Comparison of ENCODE assay signal across 21 cellular contexts in the genomic region with DNA sequence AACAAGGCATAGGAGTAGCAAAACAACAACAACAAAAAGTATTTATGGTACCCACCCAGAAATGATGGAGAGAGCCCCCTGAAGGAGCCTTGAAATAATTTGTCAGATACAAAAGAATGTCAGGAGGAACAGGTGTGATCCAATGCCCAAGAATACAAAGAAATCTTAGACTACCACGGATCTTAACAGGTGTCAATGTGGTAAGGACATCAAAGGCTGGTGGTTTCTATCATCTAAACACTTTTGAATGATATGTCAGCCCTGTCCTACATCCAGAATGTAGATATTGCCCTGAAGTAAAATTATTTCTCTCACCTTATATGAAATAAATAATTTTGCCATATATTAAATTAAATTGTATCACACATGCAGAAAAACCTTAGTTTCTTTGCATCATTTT.
DNase-seq lines count a peak whose midpoint lies in the region; ATAC-seq and TF ChIP-seq lines count a peak whose summit lies in the region.
"Had no signal": no experiment of that assay in that cellular context is flagged by ENCODE, and none has a peak within 500 bp of the region (broad histone marks: within the 10 kb centered on the region; RNA-seq: fewer than 3 reads in every experiment).

No MANE protein-coding gene starts in this region.

- no peak overlapping the region for H3K27ac ChIP-seq in DND-41 (ENCODE audit: low read length)
- H3K27ac ChIP-seq in MM.1S (ENCODE audit: low read length), result no peak overlapping the region
- H3K27ac ChIP-seq: BLaER1 had no signal

- H3K9ac ChIP-seq in DND-41 (ENCODE audit: low read depth, low read length) (no peak overlapping the region), MM.1S (ENCODE audit: low read length) (no peak overlapping the region)
- H3K9ac ChIP-seq: BLaER1 had no signal

- no peak for TF ChIP-seq CTCF in DND-41 (IDR thresholded peaks at IDR 0.05; ENCODE audit: borderline replicate concordance, extremely low read depth, low read length, poor library complexity, severe bottlenecking)
- TF ChIP-seq CTCF in MM.1S (IDR thresholded peaks at IDR 0.05; ENCODE audit: low read length), result no peak

- ATAC-seq in DND-41 (ENCODE audit: insufficient read depth, low read depth), result peak; percentile 91

- H4K20me1 ChIP-seq in DND-41 (ENCODE audit: insufficient read depth, low read length), result no peaks in the 10 kb centered on the region
- no peaks in the 10 kb centered on the region for H4K20me1 ChIP-seq in MM.1S (ENCODE audit: insufficient read depth, low read length)
- H4K20me1 ChIP-seq: BLaER1 had no signal

- H3K79me2 ChIP-seq in DND-41 (ENCODE audit: insufficient read depth, low read length), result no peaks in the 10 kb centered on the region
- H3K79me2 ChIP-seq in MM.1S (ENCODE audit: low read length), result no peaks in the 10 kb centered on the region

- H3K4me1 ChIP-seq in DND-41 (ENCODE audit: insufficient read depth, low read length) (peaks cover 16% of the 10 kb centered on the region), MM.1S (ENCODE audit: low read length) (no peaks in the 10 kb centered on the region)
- H3K4me1 ChIP-seq: BE2C, BLaER1 had no signal

- H3K9me2 ChIP-seq in MM.1S (replicated peaks; ENCODE audit: insufficient read depth, low read length), result no peaks in the 10 kb centered on the region

- DNase-seq in DND-41, result peak; percentile 24
- peak; percentile 73 for DNase-seq in Jurkat, Clone E6-1 (ENCODE audit: low read depth, low spot score)
- peak; percentile 68 for DNase-seq in MM.1S
- DNase-seq in SW480 (ENCODE audit: low spot score), result peak; percentile 4
- DNase-seq in NCI-H510A treated with DMSO at 0.1 percent for 48 hours (lab: John Stamatoyannopoulos, UW), result no peak
- no peak for DNase-seq in NCI-H2196 (lab: John Stamatoyannopoulos, UW; ENCODE audit: unreplicated experiment)
- DNase-seq in RPMI8226, result no peak
- no peak for DNase-seq in posterior cingulate gyrus
- DNase-seq: 8988T; ACHN; BE2C; C1 segment of cervical spinal cord; CD4-positive, alpha-beta memory T cell; CD4-positive, CD25-positive, alpha-beta regulatory T cell; CD8-positive, alpha-beta memory T cell; COR-L47; DMS 273 treated with DMSO at 0.1 percent for 48 hours; DMS153; DMS53; DMS79 had no signal

- H3K4me2 ChIP-seq in DND-41 (ENCODE audit: insufficient read depth, low read length) (no peak overlapping the region), MM.1S (ENCODE audit: low read depth, low read length) (no peak overlapping the region)
- H3K4me2 ChIP-seq: BLaER1 had no signal

- no peaks in the 10 kb centered on the region for H3F3A ChIP-seq in MM.1S (ENCODE audit: insufficient read depth, low read length)

- H3K36me3 ChIP-seq in DND-41 (ENCODE audit: insufficient read depth, low read length) (no peaks in the 10 kb centered on the region), MM.1S (replicated peaks; ENCODE audit: insufficient read depth, low read length) (no peaks in the 10 kb centered on the region)
- H3K36me3 ChIP-seq: BE2C, BLaER1 had no signal

- intact Hi-C loops in posterior cingulate gyrus (cut with DNase I), result no loop called here

- H2AFZ ChIP-seq in DND-41 (ENCODE audit: low read depth, low read length) (no peak overlapping the region), MM.1S (ENCODE audit: low read length) (no peak overlapping the region)

- H3K4me3 ChIP-seq in DND-41 (ENCODE audit: low read depth in 1 of 2, low read length in 2 of 2) (no peak overlapping the region), MM.1S (ENCODE audit: low read length) (no peak overlapping the region)
- H3K4me3 ChIP-seq in Jurkat, Clone E6-1 (ENCODE audit: low read length), result no peak overlapping the region
- H3K4me3 ChIP-seq: BLaER1 had no signal

- H3K9me3 ChIP-seq in DND-41 (ENCODE audit: insufficient read depth, low read length, severe bottlenecking) (peaks cover 10% of the 10 kb centered on the region), MM.1S (replicated peaks; ENCODE audit: insufficient read depth, low read length) (no peaks in the 10 kb centered on the region)
- H3K9me3 ChIP-seq: BE2C had no signal

- H3K27me3 ChIP-seq in DND-41 (ENCODE audit: insufficient read depth, low read length, poor library complexity), result no peaks in the 10 kb centered on the region
- H3K27me3 ChIP-seq in MM.1S (replicated peaks; ENCODE audit: insufficient read depth, low read length), result no peaks in the 10 kb centered on the region
- H3K27me3 ChIP-seq: BE2C, BLaER1 had no signal

Comparison
In these comparisons a context has a peak if more than half of its experiments do, and no peak if none do; other contexts are left out.
1. DNase-seq: peak in DND-41 (single experiment), Jurkat, Clone E6-1 (single experiment), MM.1S (single experiment) and SW480 (single experiment); none in NCI-H510A treated with DMSO at 0.1 percent for 48 hours (single experiment), NCI-H2196 (single experiment), RPMI8226 (single experiment) and posterior cingulate gyrus (0 of 10).